ENCODE assay signal across 1 cellular context in genomic region chr1:27393641-27394281, GRCh38.
TF ChIP-seq lines count a peak whose summit lies in the region.

No MANE protein-coding gene starts in this region.

TF ChIP-seq in H1, 55 proteins besides CTCF, POLR2A, EP300 and RAD21:
- TF ChIP-seq POU5F1 (IDR thresholded peaks at IDR 0.05; ENCODE audit: low read depth, low read length) (no peak), KDM1A (IDR thresholded peaks at IDR 0.05; ENCODE audit: borderline replicate concordance, low read length) (no peak), MAX (IDR thresholded peaks at IDR 0.05) (no peak), SP2 (IDR thresholded peaks at IDR 0.05; ENCODE audit: low read length) (no peak), CREB1 (IDR thresholded peaks at IDR 0.05) (no peak)
